Comparison of ENCODE assay signal across 8 cellular contexts in genomic region chr17:41687828-41688640, GRCh38. TPM values are rescaled to one million over a fixed set of nuclear protein-coding genes. Genes with fewer than 3 reads are reported as not detected.
A peak's percentile ranks its signal among the peaks of the same experiment; 100 is the strongest.
DNase-seq lines count a peak whose midpoint lies in the region; ATAC-seq and TF ChIP-seq lines count a peak whose summit lies in the region.

No MANE protein-coding gene starts in this region.

- intact Hi-C loops in colonic mucosa (cut with DNase I): no loop called here

- H3K56ac ChIP-seq in mesendoderm (ENCODE audit: low read length): peak overlapping the region; percentile 97

- no CpG with 5 or more reads among the region's 23 CpGs for WGBS in mesendoderm (ENCODE audit: extremely low coverage, insufficient coverage, low lambda C conversion rate)

- H4K8ac ChIP-seq in mesendoderm (ENCODE audit: low read depth, low read length): no peak overlapping the region

- peak overlapping the region; percentile 90 for H2AFZ ChIP-seq in ACC112 (ENCODE audit: low read length, unreplicated experiment)

- H2BK5ac ChIP-seq in mesendoderm (ENCODE audit: low read length): no peak overlapping the region

- H3K27ac ChIP-seq in ACC112 (ENCODE audit: low read depth, low read length): peak overlapping the region; percentile 69
- H3K27ac ChIP-seq in VCaP: peak overlapping the region; percentile 98
- H3K27ac ChIP-seq in colonic mucosa: peak overlapping the region; percentile 99
- no peak overlapping the region for H3K27ac ChIP-seq in mesendoderm (ENCODE audit: low read depth, low read length)
- peak overlapping the region; percentile 100 for H3K27ac ChIP-seq in stomach smooth muscle (ENCODE audit: low read length)

- H3K79me2 ChIP-seq in ACC112 (ENCODE audit: control insufficient read depth, insufficient read depth, low read length, unreplicated experiment) (peaks cover 28% of the 10 kb centered on the region), mesendoderm (ENCODE audit: control insufficient read depth, insufficient read depth, low read length) (peaks cover 13% of the 10 kb centered on the region)

- TF ChIP-seq CTCF in VCaP (conservative IDR thresholded peaks at IDR 0.05) (peak; percentile 65), colonic mucosa (IDR thresholded peaks at IDR 0.05) (no peak)

- peak overlapping the region; percentile 93 for H3K4me2 ChIP-seq in mesendoderm (ENCODE audit: low read length)

- H4K5ac ChIP-seq in mesendoderm (ENCODE audit: low read length): no peak overlapping the region

- DNase-seq in NCI-H1436 treated with DMSO at 0.1 percent for 48 hours (lab: John Stamatoyannopoulos, UW) (peak; percentile 57), colonic mucosa (peak; percentile 78), mesendoderm (no peak)

- H3K18ac ChIP-seq in mesendoderm (ENCODE audit: low read length): no peak overlapping the region

- no peak overlapping the region for H2BK120ac ChIP-seq in mesendoderm (ENCODE audit: low read depth, low read length)

- no peak overlapping the region for H2BK15ac ChIP-seq in mesendoderm (replicated peaks; ENCODE audit: low read depth)

- H3K9ac ChIP-seq in colonic mucosa (ENCODE audit: low read depth in 2 of 2, low read length in 2 of 2) (peak overlapping the region; percentile 83 to 95), mesendoderm (ENCODE audit: low read length) (peak overlapping the region; percentile 92), stomach smooth muscle (ENCODE audit: low read length in 2 of 2) (peak overlapping the region; percentile 94 to 99)

- H3K79me1 ChIP-seq in mesendoderm (ENCODE audit: low read length): peaks cover 6% of the 10 kb centered on the region

- H3K36me3 ChIP-seq in ACC112 (ENCODE audit: insufficient read depth, low read length) (peaks cover 35% of the 10 kb centered on the region), colonic mucosa (peaks cover 27% of the 10 kb centered on the region), mesendoderm (ENCODE audit: control insufficient read depth, insufficient read depth, low read length) (peaks cover 21% of the 10 kb centered on the region), stomach smooth muscle (ENCODE audit: control insufficient read depth in 2 of 2, insufficient read depth in 2 of 2, low read length in 2 of 2) (peaks cover 34 to 37% of the 10 kb centered on the region in 2 donors)

- H3K4me3 ChIP-seq in ACC112 (ENCODE audit: low read depth, low read length) (peak overlapping the region; percentile 90), colonic mucosa (peak overlapping the region; percentile 75), mesendoderm (ENCODE audit: low read length) (peak overlapping the region; percentile 70), stomach smooth muscle (ENCODE audit: low read length in 2 of 2) (peak overlapping the region; percentile 79 to 91)

- H3K9me3 ChIP-seq in colonic mucosa (no peaks in the 10 kb centered on the region), stomach smooth muscle (ENCODE audit: control insufficient read depth in 2 of 2, low read length in 2 of 2) (no peaks in the 10 kb centered on the region)

- H3K4me1 ChIP-seq in ACC112 (ENCODE audit: control insufficient read depth, insufficient read depth, low read length, unreplicated experiment) (peaks cover 19% of the 10 kb centered on the region), colonic mucosa (peaks cover 9% of the 10 kb centered on the region), mesendoderm (ENCODE audit: control insufficient read depth, low read depth, low read length) (no peaks in the 10 kb centered on the region), stomach smooth muscle (ENCODE audit: control insufficient read depth, insufficient read depth, low read length) (peaks cover 21% of the 10 kb centered on the region)

- no peak overlapping the region for H3K23ac ChIP-seq in mesendoderm (ENCODE audit: low read length)

- no peak overlapping the region for H3K4ac ChIP-seq in mesendoderm (ENCODE audit: low read depth, low read length)

- H3K27me3 ChIP-seq in ACC112 (ENCODE audit: insufficient read depth, low read length) (no peaks in the 10 kb centered on the region), colonic mucosa (no peaks in the 10 kb centered on the region), mesendoderm (ENCODE audit: insufficient read depth, low read length, poor library complexity) (no peaks in the 10 kb centered on the region), stomach smooth muscle (ENCODE audit: control insufficient read depth in 1 of 2, insufficient read depth in 2 of 2, low read length in 2 of 2) (no peaks in the 10 kb centered on the region)

- peak; percentile 1 for ATAC-seq in GM19023 (IDR thresholded peaks at IDR 0.05; ENCODE audit: unreplicated experiment)
- no peak for ATAC-seq in GM21360 (IDR thresholded peaks at IDR 0.05; ENCODE audit: unreplicated experiment)

- H2AK5ac ChIP-seq in mesendoderm (ENCODE audit: low read length): no peak overlapping the region

RNA-seq across cellular contexts. Expression of gene EIF1, which starts 0.7 kb away (rescaled TPM):
- 100 to 1,000 TPM; 574 to 740 TPM for total RNA-seq in colonic mucosa
- polyA plus RNA-seq in mesendoderm (2013, experiment 1 of 2): 472 TPM
- polyA plus RNA-seq in mesendoderm (2013, experiment 2 of 2): 473 TPM

RNA-seq across cellular contexts. Expression of gene GAST, which starts 24.1 kb away (rescaled TPM):
- total RNA-seq in colonic mucosa: not detected
- not detected for polyA plus RNA-seq in mesendoderm (2013, experiment 1 of 2)
- polyA plus RNA-seq in mesendoderm (2013, experiment 2 of 2): not detected

RNA-seq across cellular contexts. Expression of gene HAP1, which starts 46.4 kb away (rescaled TPM):
- under 1 TPM; 0.10 to 0.53 TPM for total RNA-seq in colonic mucosa
- 0.67 TPM for polyA plus RNA-seq in mesendoderm (2013, experiment 1 of 2)
- 0.57 TPM for polyA plus RNA-seq in mesendoderm (2013, experiment 2 of 2)
